Comparison of ENCODE assay signal across 1 cellular context in genomic region chr1:10309240-10310011, GRCh38.
TF ChIP-seq lines count a peak whose summit lies in the region.

No MANE protein-coding gene starts in this region.

TF ChIP-seq in H1, 55 proteins besides CTCF, POLR2A, EP300 and RAD21:
- no peak for TF ChIP-seq TCF12 (IDR thresholded peaks at IDR 0.05; ENCODE audit: low read depth, low read length)
- TF ChIP-seq SP1 (IDR thresholded peaks at IDR 0.05; ENCODE audit: low read depth, low read length), result no peak
- peak; percentile 39; the same call in 1 of the 2 replicates for TF ChIP-seq POLR2AphosphoS5 (IDR thresholded peaks at IDR 0.05; ENCODE audit: low read depth, low read length)
